ENCODE assay signal across 13 cellular contexts in the genomic region with DNA sequence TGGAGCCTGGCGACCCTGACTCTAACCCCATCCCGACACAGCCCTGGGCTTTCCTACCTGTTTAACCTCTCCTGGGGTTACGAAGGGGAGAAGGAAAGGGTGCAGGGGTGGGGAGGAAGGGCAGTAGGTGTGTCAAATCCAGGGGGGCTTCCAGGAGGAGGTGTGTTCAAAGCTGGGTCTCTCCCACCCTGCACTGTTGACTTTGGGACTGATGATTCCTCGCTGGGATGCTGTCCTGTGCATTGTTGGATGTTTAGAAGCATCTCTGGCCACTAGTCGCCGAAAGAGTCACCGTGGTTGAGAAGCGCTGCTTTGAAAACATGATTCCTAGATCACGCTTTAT. TPM values are rescaled to one million over a fixed set of nuclear protein-coding genes. Genes with fewer than 3 reads are reported as not detected.
DNase-seq lines count a peak whose midpoint lies in the region; ATAC-seq, FAIRE-seq and TF ChIP-seq lines count a peak whose summit lies in the region.
"Had no signal": no experiment of that assay in that cellular context is flagged by ENCODE, and none has a peak within 500 bp of the region (broad histone marks: within the 10 kb centered on the region; RNA-seq: fewer than 3 reads in every experiment).

No MANE protein-coding gene starts in this region.

- no peaks in the 10 kb centered on the region for H3K4me1 ChIP-seq in BE2C

- H3K9me3 Mint-ChIP-seq in CD4-positive, alpha-beta T cell: no peaks in the 10 kb centered on the region
- H3K9me3 Mint-ChIP-seq in activated naive CD8-positive, alpha-beta T cell treated with anti-CD3 and anti-CD28 coated beads, Interleukin-2, amount 10 ng/mL, durations not matched to agents 7 days and 5 days: no peaks in the 10 kb centered on the region
- no peaks in the 10 kb centered on the region for H3K9me3 Mint-ChIP-seq in natural killer cell treated with Interleukin-12 subunit alpha and Interleukin-12 subunit beta and Interleukin-15 and Interleukin-18, amount 100 ng/mL, for 72 hours

- ATAC-seq in CD4-positive, alpha-beta T cell (ENCODE audit: poor library complexity): no peak
- ATAC-seq in activated naive CD8-positive, alpha-beta T cell treated with anti-CD3 and anti-CD28 coated beads, Interleukin-2, amount 10 ng/mL, durations not matched to agents 7 days and 5 days (ENCODE audit: low read depth): no peak
- no peak for ATAC-seq in natural killer cell treated with Interleukin-12 subunit alpha and Interleukin-12 subunit beta and Interleukin-15 and Interleukin-18, amount 100 ng/mL, for 72 hours

- H3K27me3 Mint-ChIP-seq in CD4-positive, alpha-beta T cell: no peaks in the 10 kb centered on the region
- peaks cover 11% of the 10 kb centered on the region for H3K27me3 Mint-ChIP-seq in activated naive CD8-positive, alpha-beta T cell treated with anti-CD3 and anti-CD28 coated beads, Interleukin-2, amount 10 ng/mL, durations not matched to agents 7 days and 5 days
- H3K27me3 Mint-ChIP-seq in natural killer cell treated with Interleukin-12 subunit alpha and Interleukin-12 subunit beta and Interleukin-15 and Interleukin-18, amount 100 ng/mL, for 72 hours: peaks cover 8 to 16% of the 10 kb centered on the region in 2 donors

- POLR2A ChIA-PET in CD4-positive, alpha-beta T cell (lab: Charles Lee): interaction anchor here (0.8 to 3.1 kb wide), 5 partner anchors 13 to 94 kb away, joined by 3 to 29 read pairs (median 5); a partner anchor contains a TSS
- POLR2A ChIA-PET in activated naive CD8-positive, alpha-beta T cell treated with anti-CD3 and anti-CD28 coated beads, Interleukin-2, amount 10 ng/mL, durations not matched to agents 7 days and 5 days (lab: Charles Lee): interaction anchor here (0.6 to 1.0 kb wide), 2 partner anchors 25 to 634 kb away, joined by 4 to 5 read pairs; a partner anchor contains a TSS

- CTCF ChIA-PET in CD4-positive, alpha-beta T cell (lab: Charles Lee): interaction anchor here (0.7 to 1.3 kb wide), 2 partner anchors 26 to 93 kb away, joined by 3 to 7 read pairs; a partner anchor contains a TSS

- H3K4me1 Mint-ChIP-seq in CD4-positive, alpha-beta T cell (ENCODE audit: low read depth): peaks cover 45% of the 10 kb centered on the region
- peaks cover 25% of the 10 kb centered on the region for H3K4me1 Mint-ChIP-seq in activated naive CD8-positive, alpha-beta T cell treated with anti-CD3 and anti-CD28 coated beads, Interleukin-2, amount 10 ng/mL, durations not matched to agents 7 days and 5 days
- peaks cover 16 to 20% of the 10 kb centered on the region in 2 donors for H3K4me1 Mint-ChIP-seq in natural killer cell treated with Interleukin-12 subunit alpha and Interleukin-12 subunit beta and Interleukin-15 and Interleukin-18, amount 100 ng/mL, for 72 hours (ENCODE audit: low read depth in 2 of 2)

- peak overlapping the region; percentile 83 for H3K27ac ChIP-seq in CD4-positive, alpha-beta T cell (ENCODE audit: low read depth, low read length)

- DNase-seq in CD4-positive, alpha-beta T cell: no peak
- DNase-seq in activated naive CD8-positive, alpha-beta T cell treated with anti-CD3 and anti-CD28 coated beads, Interleukin-2, amount 10 ng/mL, durations not matched to agents 7 days and 5 days: no peak
- no peak for DNase-seq in natural killer cell treated with Interleukin-12 subunit alpha and Interleukin-12 subunit beta and Interleukin-15 and Interleukin-18, amount 100 ng/mL, for 72 hours (ENCODE audit: low spot score)
- DNase-seq in GM12891 (ENCODE audit: insufficient read length, low spot score): no peak
- no peak for DNase-seq in BE2C
- no peak for DNase-seq in cerebellar cortex (ENCODE audit: low spot score)
- DNase-seq: IMR-90, mammary epithelial cell, NCI-H1048, NCI-H2171 had no signal

- FAIRE-seq in GM12891 (lab: Jason Lieb, UNC): no peak
- FAIRE-seq: frontal cortex had no signal

- H3K9me3 ChIP-seq in CD4-positive, alpha-beta T cell (ENCODE audit: control insufficient read depth, low read length): no peaks in the 10 kb centered on the region
- no peaks in the 10 kb centered on the region for H3K9me3 ChIP-seq in BE2C

- H3K36me3 Mint-ChIP-seq in CD4-positive, alpha-beta T cell (ENCODE audit: low read depth): no peaks in the 10 kb centered on the region
- H3K36me3 Mint-ChIP-seq in activated naive CD8-positive, alpha-beta T cell treated with anti-CD3 and anti-CD28 coated beads, Interleukin-2, amount 10 ng/mL, durations not matched to agents 7 days and 5 days: no peaks in the 10 kb centered on the region
- H3K36me3 Mint-ChIP-seq in natural killer cell treated with Interleukin-12 subunit alpha and Interleukin-12 subunit beta and Interleukin-15 and Interleukin-18, amount 100 ng/mL, for 72 hours: no peaks in the 10 kb centered on the region

- peak overlapping the region; percentile 78 for H3K4me3 Mint-ChIP-seq in CD4-positive, alpha-beta T cell
- H3K4me3 Mint-ChIP-seq in activated naive CD8-positive, alpha-beta T cell treated with anti-CD3 and anti-CD28 coated beads, Interleukin-2, amount 10 ng/mL, durations not matched to agents 7 days and 5 days: peak overlapping the region; percentile 82
- H3K4me3 Mint-ChIP-seq in natural killer cell treated with Interleukin-12 subunit alpha and Interleukin-12 subunit beta and Interleukin-15 and Interleukin-18, amount 100 ng/mL, for 72 hours: peak overlapping the region; percentile 60

- H3K4me3 ChIP-seq in GM12875 (ENCODE audit: low read depth, low read length) (peak overlapping the region; percentile 21), BE2C (ENCODE audit: low read depth, low read length) (no peak overlapping the region)

- H3K36me3 ChIP-seq in BE2C: no peaks in the 10 kb centered on the region

- TF ChIP-seq CTCF in CD4-positive, alpha-beta T cell (IDR thresholded peaks at IDR 0.05): no peak
- TF ChIP-seq CTCF in GM12875 (IDR thresholded peaks at IDR 0.05; ENCODE audit: borderline replicate concordance, insufficient read depth, low read depth, low read length): no peak
- no peak for TF ChIP-seq CTCF in BE2C (IDR thresholded peaks at IDR 0.05; ENCODE audit: low read depth, low read length)

- intact Hi-C loops in CD4-positive, alpha-beta T cell (cut with DNase I, micrococcal nuclease): no loop called here

- TF ChIP-seq POLR2A in GM12891 (IDR thresholded peaks at IDR 0.05; ENCODE audit: low read depth, low read length): no peak

- H3K27ac Mint-ChIP-seq in CD4-positive, alpha-beta T cell: peak overlapping the region; percentile 97
- peak overlapping the region; percentile 84 for H3K27ac Mint-ChIP-seq in activated naive CD8-positive, alpha-beta T cell treated with anti-CD3 and anti-CD28 coated beads, Interleukin-2, amount 10 ng/mL, durations not matched to agents 7 days and 5 days
- H3K27ac Mint-ChIP-seq in natural killer cell treated with Interleukin-12 subunit alpha and Interleukin-12 subunit beta and Interleukin-15 and Interleukin-18, amount 100 ng/mL, for 72 hours: peak overlapping the region in 1 of 2 donors; percentile 76

- no peaks in the 10 kb centered on the region for H3K27me3 ChIP-seq in CD4-positive, alpha-beta T cell (ENCODE audit: control insufficient read depth, insufficient read depth, low read length)
- peaks cover 10% of the 10 kb centered on the region for H3K27me3 ChIP-seq in BE2C

TF ChIP-seq in GM12891, 5 proteins besides CTCF, POLR2A, EP300 and RAD21:
- TF ChIP-seq PAX5 (IDR thresholded peaks at IDR 0.05; ENCODE audit: insufficient read depth, low read length, severe bottlenecking) (no peak), SPI1 (IDR thresholded peaks at IDR 0.05; ENCODE audit: low read depth, low read length) (no peak)
TF ChIP-seq in GM12891: peak in this region for 0.

RNA-seq across cellular contexts. Expression of a gene that starts 4.2 kb away (rescaled TPM):
- total RNA-seq in CD4-positive, alpha-beta T cell: not detected
- under 1 TPM; 0.19 to 0.26 TPM for total RNA-seq in activated naive CD8-positive, alpha-beta T cell treated with anti-CD3 and anti-CD28 coated beads, Interleukin-2, amount 10 ng/mL, durations not matched to agents 7 days and 5 days
- total RNA-seq in natural killer cell treated with Interleukin-12 subunit alpha and Interleukin-12 subunit beta and Interleukin-15 and Interleukin-18, amount 100 ng/mL, for 72 hours: under 1 TPM in 1 of 2 donors, not detected in 1; 0.78 TPM
- polyA plus RNA-seq in GM12891 (2012; ENCODE audit: low read depth, missing spikeins): 641 TPM
- not detected for polyA plus RNA-seq in BE2C (2012; ENCODE audit: insufficient read depth, insufficient read length, low read depth)
- total RNA-seq: frontal cortex; IMR-90; mammary epithelial cell; T-helper 1 cell treated with Interleukin-12 subunit alpha and Interleukin-12 subunit beta and Interleukin-4 antibody, amounts not matched to agents 30 ng/mL and 1 ng/mL, for 36 hours had no signal
- polyA plus RNA-seq: IMR-90, mammary epithelial cell had no signal

RNA-seq across cellular contexts. Expression of a gene that starts 25.5 kb away (rescaled TPM):
- 10 to 100 TPM; 41.3 to 43.4 TPM for total RNA-seq in CD4-positive, alpha-beta T cell
- 10 to 100 TPM; 74.4 to 79.8 TPM for total RNA-seq in activated naive CD8-positive, alpha-beta T cell treated with anti-CD3 and anti-CD28 coated beads, Interleukin-2, amount 10 ng/mL, durations not matched to agents 7 days and 5 days
- 10 to 100 TPM; 57.9 to 75.7 TPM for total RNA-seq in natural killer cell treated with Interleukin-12 subunit alpha and Interleukin-12 subunit beta and Interleukin-15 and Interleukin-18, amount 100 ng/mL, for 72 hours
- polyA plus RNA-seq in GM12891 (2012; ENCODE audit: low read depth, missing spikeins): 179 TPM
- 514 TPM for polyA plus RNA-seq in BE2C (2012; ENCODE audit: insufficient read depth, insufficient read length, low read depth)

RNA-seq across cellular contexts. Expression of a gene that starts 25.8 kb away (rescaled TPM):
- total RNA-seq in CD4-positive, alpha-beta T cell: not detected
- not detected for total RNA-seq in activated naive CD8-positive, alpha-beta T cell treated with anti-CD3 and anti-CD28 coated beads, Interleukin-2, amount 10 ng/mL, durations not matched to agents 7 days and 5 days
- not detected for total RNA-seq in natural killer cell treated with Interleukin-12 subunit alpha and Interleukin-12 subunit beta and Interleukin-15 and Interleukin-18, amount 100 ng/mL, for 72 hours
- polyA plus RNA-seq in GM12891 (2012; ENCODE audit: low read depth, missing spikeins): 2.7 TPM
- polyA plus RNA-seq in BE2C (2012; ENCODE audit: insufficient read depth, insufficient read length, low read depth): not detected
- total RNA-seq: IMR-90; mammary epithelial cell; T-helper 1 cell treated with Interleukin-12 subunit alpha and Interleukin-12 subunit beta and Interleukin-4 antibody, amounts not matched to agents 30 ng/mL and 1 ng/mL, for 36 hours had no signal
- polyA plus RNA-seq: IMR-90, mammary epithelial cell had no signal

RNA-seq across cellular contexts. Expression of a gene that starts 29.3 kb away (rescaled TPM):
- total RNA-seq in CD4-positive, alpha-beta T cell: under 1 TPM in 1 of 2 experiments, not detected in 1; 0.38 TPM
- total RNA-seq in activated naive CD8-positive, alpha-beta T cell treated with anti-CD3 and anti-CD28 coated beads, Interleukin-2, amount 10 ng/mL, durations not matched to agents 7 days and 5 days: not detected
- total RNA-seq in natural killer cell treated with Interleukin-12 subunit alpha and Interleukin-12 subunit beta and Interleukin-15 and Interleukin-18, amount 100 ng/mL, for 72 hours: not detected
- 0.24 TPM for polyA plus RNA-seq in GM12891 (2012; ENCODE audit: low read depth, missing spikeins)
- polyA plus RNA-seq in BE2C (2012; ENCODE audit: insufficient read depth, insufficient read length, low read depth): not detected
- total RNA-seq: frontal cortex; IMR-90; mammary epithelial cell; T-helper 1 cell treated with Interleukin-12 subunit alpha and Interleukin-12 subunit beta and Interleukin-4 antibody, amounts not matched to agents 30 ng/mL and 1 ng/mL, for 36 hours had no signal

RNA-seq across cellular contexts. Expression of a gene that starts 37.3 kb away (rescaled TPM):
- not detected for total RNA-seq in CD4-positive, alpha-beta T cell
- 1 to 10 TPM; 4.4 to 4.8 TPM for total RNA-seq in activated naive CD8-positive, alpha-beta T cell treated with anti-CD3 and anti-CD28 coated beads, Interleukin-2, amount 10 ng/mL, durations not matched to agents 7 days and 5 days
- total RNA-seq in natural killer cell treated with Interleukin-12 subunit alpha and Interleukin-12 subunit beta and Interleukin-15 and Interleukin-18, amount 100 ng/mL, for 72 hours: not detected
- not detected for polyA plus RNA-seq in GM12891 (2012; ENCODE audit: low read depth, missing spikeins)
- not detected for polyA plus RNA-seq in BE2C (2012; ENCODE audit: insufficient read depth, insufficient read length, low read depth)
- total RNA-seq: frontal cortex; IMR-90; mammary epithelial cell; T-helper 1 cell treated with Interleukin-12 subunit alpha and Interleukin-12 subunit beta and Interleukin-4 antibody, amounts not matched to agents 30 ng/mL and 1 ng/mL, for 36 hours had no signal
- polyA plus RNA-seq: IMR-90, mammary epithelial cell had no signal
